Comparison of ENCODE assay signal across 13 cellular contexts in genomic region chr9:4144869-4145268, GRCh38.
DNase-seq lines count a peak whose midpoint lies in the region; FAIRE-seq and TF ChIP-seq lines count a peak whose summit lies in the region.
"Had no signal": no experiment of that assay in that cellular context is flagged by ENCODE, and none has a peak within 500 bp of the region (broad histone marks: within the 10 kb centered on the region; RNA-seq: fewer than 3 reads in every experiment).

No MANE protein-coding gene starts in this region.

- peaks cover 80% of the 10 kb centered on the region for H3K4me1 Mint-ChIP-seq in HFFc6 (ENCODE audit: low read depth)

- BruUV-seq in mammary epithelial cell (replicated peaks; lab: Mats Ljungman, UMichigan): no TSS peak

- H3K79me2 ChIP-seq in mammary epithelial cell (ENCODE audit: insufficient read depth, low read length) (no peaks in the 10 kb centered on the region), keratinocyte (ENCODE audit: control insufficient read depth, insufficient read depth, low read length) (no peaks in the 10 kb centered on the region), smooth muscle cell (ENCODE audit: low read depth) (no peaks in the 10 kb centered on the region)

- dilution Hi-C loops in mammary epithelial cell (cut with HindIII; ENCODE audit: low sequenced_read_pairs): no loop called here
- dilution Hi-C loops in keratinocyte (cut with MboI; ENCODE audit: extremely low pct_ligation_motif_present, low sequenced_read_pairs): no loop called here

- in situ Hi-C loops in mammary epithelial cell (cut with MboI; ENCODE audit: low sequenced_read_pairs in 2 of 2): no loop called here

- intact Hi-C loops in mammary epithelial cell (cut with micrococcal nuclease): no loop called here

- TF ChIP-seq CTCF in HFFc6 (IDR thresholded peaks at IDR 0.05) (no peak), mammary epithelial cell (conservative IDR thresholded peaks at IDR 0.05 in 1 of 2, IDR thresholded peaks at IDR 0.05 in 1 of 2; ENCODE audit: extremely low read depth in 1 of 2, insufficient read depth in 1 of 2, low read depth in 1 of 2, low read length in 2 of 2) (no peak), keratinocyte (optimal IDR thresholded peaks at IDR 0.05 in 1 of 3, IDR thresholded peaks at IDR 0.05 in 1 of 3, conservative IDR thresholded peaks at IDR 0.05 in 1 of 3; ENCODE audit: extremely low read depth in 1 of 3, insufficient read depth in 2 of 3, low read length in 3 of 3) (no peak), smooth muscle cell (IDR thresholded peaks at IDR 0.05; ENCODE audit: borderline replicate concordance, insufficient read depth, poor library complexity, severe bottlenecking) (no peak)

- H3K36me3 ChIP-seq in mammary epithelial cell (ENCODE audit: insufficient read depth, low read length) (no peaks in the 10 kb centered on the region), keratinocyte (ENCODE audit: control insufficient read depth in 2 of 2, extremely low read depth in 1 of 2, insufficient read depth in 2 of 2, low read length in 2 of 2) (no peaks in the 10 kb centered on the region), smooth muscle cell (ENCODE audit: low read depth) (no peaks in the 10 kb centered on the region)

- H3K9me3 ChIP-seq in mammary epithelial cell (replicated peaks; ENCODE audit: insufficient read depth, low read length) (no peaks in the 10 kb centered on the region), keratinocyte (ENCODE audit: control insufficient read depth, low read depth, low read length) (no peaks in the 10 kb centered on the region), smooth muscle cell (replicated peaks; ENCODE audit: low read depth) (no peaks in the 10 kb centered on the region)

- DNase-seq in HFFc6: no peak
- no peak for DNase-seq in mammary epithelial cell
- DNase-seq in keratinocyte (ENCODE audit: low read depth, low spot score): no peak
- DNase-seq in smooth muscle cell (lab: John Stamatoyannopoulos, UW; ENCODE audit: unreplicated experiment): no peak
- no peak for DNase-seq in NCI-H1048 (lab: John Stamatoyannopoulos, UW)
- no peak for DNase-seq in NCI-H1105 (lab: John Stamatoyannopoulos, UW)
- DNase-seq in midbrain (lab: John Stamatoyannopoulos, UW): no peak
- no peak for DNase-seq in GF-D8 (lab: John Stamatoyannopoulos, UW)
- DNase-seq: activated naive CD8-positive, alpha-beta T cell treated with anti-CD3 and anti-CD28 coated beads for 36 hours; CD8-positive, alpha-beta T cell; glutamatergic neuron; NCI-H1694 treated with DMSO at 0.1 percent for 48 hours had no signal

- CTCF ChIA-PET in mammary epithelial cell (lab: Charles Lee; ENCODE audit: low non-redundant PET): no interaction called here

- peak overlapping the region; percentile 17 for H2AFZ ChIP-seq in mammary epithelial cell (ENCODE audit: low read depth, low read length)
- H2AFZ ChIP-seq in keratinocyte (ENCODE audit: control insufficient read depth, low read length): peak overlapping the region; percentile 50
- no peak overlapping the region for H2AFZ ChIP-seq in smooth muscle cell (ENCODE audit: low read depth)

- WGBS in mammary epithelial cell (ENCODE audit: low coverage, missing lambda C conversion rate): 100% methylated on average over 2 of the region's 2 CpGs
- WGBS in smooth muscle cell (ENCODE audit: low lambda C conversion rate): 70% methylated on average over 2 of the region's 2 CpGs

- peak overlapping the region; percentile 72 for H3K4me3 Mint-ChIP-seq in HFFc6
- H3K4me3 Mint-ChIP-seq: activated naive CD8-positive, alpha-beta T cell treated with anti-CD3 and anti-CD28 coated beads for 36 hours; CD8-positive, alpha-beta T cell; memory B cell had no signal

- H3K9ac ChIP-seq in mammary epithelial cell (ENCODE audit: insufficient read depth, low read length) (no peak overlapping the region), keratinocyte (ENCODE audit: control insufficient read depth, extremely low read depth, insufficient read depth, low read length) (no peak overlapping the region), smooth muscle cell (ENCODE audit: low read depth) (no peak overlapping the region)

- peaks cover 6% of the 10 kb centered on the region for H3K36me3 Mint-ChIP-seq in HFFc6 (ENCODE audit: low read depth)
- H3K36me3 Mint-ChIP-seq: activated naive CD8-positive, alpha-beta T cell treated with anti-CD3 and anti-CD28 coated beads for 36 hours; CD8-positive, alpha-beta T cell; memory B cell had no signal

- H3K4me2 ChIP-seq in mammary epithelial cell (ENCODE audit: insufficient read depth, low read depth, low read length) (peak overlapping the region; percentile 66), keratinocyte (ENCODE audit: control insufficient read depth, extremely low read depth, insufficient read depth, low read depth, low read length) (peak overlapping the region; percentile 87), smooth muscle cell (peak overlapping the region; percentile 54)

- H3K4me1 ChIP-seq in mammary epithelial cell (ENCODE audit: insufficient read depth, low read length) (peaks cover 23% of the 10 kb centered on the region), keratinocyte (ENCODE audit: control insufficient read depth, extremely low read depth, insufficient read depth, low read length) (peaks cover 27% of the 10 kb centered on the region), smooth muscle cell (ENCODE audit: low read depth) (peaks cover 49% of the 10 kb centered on the region)

- peak overlapping the region; percentile 75 for H3K27ac Mint-ChIP-seq in HFFc6
- H3K27ac Mint-ChIP-seq: activated naive CD8-positive, alpha-beta T cell treated with anti-CD3 and anti-CD28 coated beads for 36 hours; CD8-positive, alpha-beta T cell; memory B cell had no signal

- no peaks in the 10 kb centered on the region; the same call in none of the 2 replicates for H3K27me3 Mint-ChIP-seq in HFFc6 (ENCODE audit: insufficient read depth)

- H3F3A ChIP-seq in smooth muscle cell (ENCODE audit: low read depth): no peaks in the 10 kb centered on the region

- H3K27me3 ChIP-seq in mammary epithelial cell (ENCODE audit: insufficient read depth, low read length): no peaks in the 10 kb centered on the region
- no peaks in the 10 kb centered on the region for H3K27me3 ChIP-seq in keratinocyte (ENCODE audit: control insufficient read depth, extremely low read depth, insufficient read depth, low read length)
- H3K27me3 ChIP-seq in smooth muscle cell (ENCODE audit: low read depth): no peaks in the 10 kb centered on the region

- H3K9me3 Mint-ChIP-seq in HFFc6: no peaks in the 10 kb centered on the region
- H3K9me3 Mint-ChIP-seq: activated naive CD8-positive, alpha-beta T cell treated with anti-CD3 and anti-CD28 coated beads for 36 hours; CD8-positive, alpha-beta T cell; memory B cell had no signal

- no peaks in the 10 kb centered on the region for H3K9me1 ChIP-seq in keratinocyte (ENCODE audit: control insufficient read depth, extremely low read depth, insufficient read depth, low read length)

- no peaks in the 10 kb centered on the region for H4K20me1 ChIP-seq in mammary epithelial cell (ENCODE audit: insufficient read depth, low read length)
- no peaks in the 10 kb centered on the region for H4K20me1 ChIP-seq in keratinocyte (ENCODE audit: control insufficient read depth, extremely low read depth, insufficient read depth, low read length)
- H4K20me1 ChIP-seq in smooth muscle cell (ENCODE audit: low read depth): peaks cover 15% of the 10 kb centered on the region

- no peak overlapping the region for H3K4me3 ChIP-seq in mammary epithelial cell (replicated peaks in 1 of 3; ENCODE audit: insufficient read depth in 1 of 3, low read depth in 2 of 3, low read length in 3 of 3)
- peak overlapping the region in 2 of 3 experiments; percentile 12 to 28 for H3K4me3 ChIP-seq in keratinocyte (ENCODE audit: control insufficient read depth in 2 of 3, extremely low read depth in 1 of 3, insufficient read depth in 2 of 3, low read depth in 1 of 3, low read length in 3 of 3)
- no peak overlapping the region for H3K4me3 ChIP-seq in smooth muscle cell

- H3K27ac ChIP-seq in mammary epithelial cell (ENCODE audit: insufficient read depth, low read depth, low read length): peak overlapping the region; percentile 7
- peak overlapping the region; percentile 13 for H3K27ac ChIP-seq in keratinocyte (ENCODE audit: control insufficient read depth, insufficient read depth, low read length)
- H3K27ac ChIP-seq in smooth muscle cell (ENCODE audit: low read depth): no peak overlapping the region

- FAIRE-seq in keratinocyte (lab: Jason Lieb, UNC): peak; percentile 17

Comparison
In these comparisons a context has a peak if more than half of its experiments do, and no peak if none do; other contexts are left out.
1. H3K4me3 ChIP-seq: peak in keratinocyte (2 of 3); none in mammary epithelial cell (0 of 3) and smooth muscle cell (single experiment).
2. Peak in every context shown above with its lines, with median percentiles within 50 percentile points of each other: H3K4me2 ChIP-seq.